In genomic region chr7:12436896-12437535, GRCh38 we compare ENCODE assay signal across 8 cellular contexts. TPM values are rescaled to one million over a fixed set of nuclear protein-coding genes. Genes with fewer than 3 reads are reported as not detected.
DNase-seq lines count a peak whose midpoint lies in the region; ATAC-seq, FAIRE-seq and TF ChIP-seq lines count a peak whose summit lies in the region.
"Had no signal": no experiment of that assay in that cellular context is flagged by ENCODE, and none has a peak within 500 bp of the region (broad histone marks: within the 10 kb centered on the region; RNA-seq: fewer than 3 reads in every experiment).

No MANE protein-coding gene starts in this region.

- H3K9me2 ChIP-seq in GM23248 (ENCODE audit: insufficient read depth) = no peaks in the 10 kb centered on the region

- H2AFZ ChIP-seq in GM23248 (peak overlapping the region; percentile 42; the same call in 1 of the 2 replicates), K562 (ENCODE audit: low read depth, low read length) (peak overlapping the region; percentile 87)

- H4K20me1 ChIP-seq in GM23248 (ENCODE audit: insufficient read depth) (no peaks in the 10 kb centered on the region), K562 (replicated peaks; ENCODE audit: control insufficient read depth, insufficient read depth, low read length) (no peaks in the 10 kb centered on the region)

- ATAC-seq in K562 (peak; percentile 92), GM19452 (IDR thresholded peaks at IDR 0.05; ENCODE audit: unreplicated experiment) (no peak)

- no peaks in the 10 kb centered on the region for H3K9me1 ChIP-seq in K562 (ENCODE audit: control insufficient read depth, insufficient read depth, low read length)

- intact Hi-C loops in K562 (cut with micrococcal nuclease) = loop anchor here (1.0 kb wide), 1 partner anchor 53 kb away; no protein-coding TSS in a partner anchor

- H3K4me3 ChIP-seq in GM23248 (no peak overlapping the region), K562 (no peak overlapping the region), retinal pigment epithelial cell (ENCODE audit: low read length) (no peak overlapping the region), H7 (ENCODE audit: insufficient read depth, low read depth, low read length) (no peak overlapping the region)

- WGBS in GM23248 (ENCODE audit: low coverage in 1 of 2, low lambda C conversion rate in 2 of 2, missing lambda C conversion rate in 2 of 2), 2 experiments = 6 to 8% methylated on average over 7 of the region's 7 CpGs
- WGBS in K562 (ENCODE audit: insufficient coverage, low coverage, missing lambda C conversion rate) = 22% methylated on average over 7 of the region's 7 CpGs

- DNase-seq in GM23248 (peak; percentile 81), NCI-H1930 (lab: John Stamatoyannopoulos, UW) (peak; percentile 48 to 64), K562 (ENCODE audit: extremely low read depth in 1 of 4, low spot score in 3 of 4) (peak in 2 of 4 experiments; percentile 19 to 59), retinal pigment epithelial cell (ENCODE audit: low read depth) (no peak), midbrain (lab: John Stamatoyannopoulos, UW) (no peak), H7 (no peak)
- DNase-seq: activated CD4-positive, alpha-beta T cell treated with anti-CD3 and anti-CD28 coated beads for 48 hours had no signal

- TF ChIP-seq RAD21 in K562 (CRISPR knock-in tag; conservative IDR thresholded peaks at IDR 0.05 in 1 of 2, IDR thresholded peaks at IDR 0.05 in 1 of 2) = peak in 1 of 2 experiments; percentile 55; a peak in 2 of 4 replicates

- no peak overlapping the region for H3K27ac ChIP-seq in GM23248
- no peak overlapping the region for H3K27ac ChIP-seq in K562 (ENCODE audit: extremely low read depth, low read depth, low read length)

- H3K4me2 ChIP-seq in GM23248 (ENCODE audit: unreplicated experiment) = peak overlapping the region; percentile 55
- H3K4me2 ChIP-seq in K562 (ENCODE audit: insufficient read depth, low read length) = no peak overlapping the region; the same call in 1 of the 2 replicates

- H3K9me3 ChIP-seq in GM23248 (ENCODE audit: low read depth) = no peaks in the 10 kb centered on the region
- H3K9me3 ChIP-seq in K562 (replicated peaks; ENCODE audit: control insufficient read depth, insufficient read depth, low read depth, low read length) = no peaks in the 10 kb centered on the region

- BruUV-seq in K562 (replicated peaks; lab: Mats Ljungman, UMichigan) = no TSS peak

- 0 out of 2 replicates have a peak, but pooled peaks cover 6% of the 10 kb centered on the region for H3K4me1 ChIP-seq in GM23248 (ENCODE audit: insufficient read depth)
- peaks cover 0 to 3% of the 10 kb centered on the region in 2 experiments; a peak in 2 of 5 replicates for H3K4me1 ChIP-seq in K562 (replicated peaks in 1 of 2; ENCODE audit: control insufficient read depth in 2 of 2, insufficient read depth in 2 of 2, low read length in 2 of 2)

- no peaks in the 10 kb centered on the region; the same call in 1 of the 2 replicates for H3K27me3 ChIP-seq in GM23248 (replicated peaks; ENCODE audit: insufficient read depth)
- H3K27me3 ChIP-seq in K562 (ENCODE audit: control insufficient read depth in 2 of 2, insufficient read depth in 2 of 2, low read length in 2 of 2) = no peaks in the 10 kb centered on the region
- H3K27me3 ChIP-seq in H7 (ENCODE audit: control insufficient read depth, insufficient read depth, low read length) = no peaks in the 10 kb centered on the region

- no peaks in the 10 kb centered on the region for H3F3A ChIP-seq in GM23248 (ENCODE audit: insufficient read depth)

- TF ChIP-seq POLR2A in K562 (conservative IDR thresholded peaks at IDR 0.05) = no peak

- CTCF ChIA-PET in K562 (lab: Yijun Ruan, JAX; ENCODE audit: low intra/inter-chr PET ratio) = no interaction called here

- TF ChIP-seq CTCF in K562 (IDR thresholded peaks at IDR 0.05 in 2 of 3, conservative IDR thresholded peaks at IDR 0.05 in 1 of 3; ENCODE audit: insufficient read depth in 2 of 3, low read depth in 1 of 3, low read length in 3 of 3) = peak; percentile 54 to 63 (median 58)
- peak; percentile 48 for TF ChIP-seq CTCF in retinal pigment epithelial cell (conservative IDR thresholded peaks at IDR 0.05; ENCODE audit: low read depth, low read length)

- peak; percentile 61 for FAIRE-seq in K562 (lab: Jason Lieb, UNC)

- H3K9ac ChIP-seq in GM23248 (no peak overlapping the region), K562 (ENCODE audit: insufficient read depth in 1 of 2, low read depth in 2 of 2, low read length in 2 of 2) (0 out of 4 replicates have a peak overlapping the region, but pooled peaks of 1 of the 2 experiments have one; percentile 33)

- POLR2A ChIA-PET in K562 (lab: Yijun Ruan, JAX) = interaction anchor here (1.2 kb wide), 1 partner anchor 14 kb away, joined by 3 read pairs; no protein-coding TSS in a partner anchor

- no peaks in the 10 kb centered on the region for H3K36me3 ChIP-seq in GM23248 (ENCODE audit: low read depth)
- H3K36me3 ChIP-seq in K562 (ENCODE audit: control insufficient read depth, insufficient read depth, low read length) = no peaks in the 10 kb centered on the region
- no peaks in the 10 kb centered on the region for H3K36me3 ChIP-seq in H7 (replicated peaks; ENCODE audit: control insufficient read depth, insufficient read depth, low read length)

- no peak for TF ChIP-seq EP300 in K562 (IDR thresholded peaks at IDR 0.05; ENCODE audit: low read length)

- in situ Hi-C loops in GM23248 (cut with MboI) (no loop called here), K562 (cut with MboI) (no loop called here)

- no peaks in the 10 kb centered on the region for H3K79me2 ChIP-seq in GM23248 (ENCODE audit: insufficient read depth)
- no peaks in the 10 kb centered on the region for H3K79me2 ChIP-seq in K562 (ENCODE audit: control insufficient read depth, insufficient read depth, low read length)

TF ChIP-seq in K562, 482 proteins besides CTCF, POLR2A, EP300 and RAD21:
- TF ChIP-seq ZNF77 (CRISPR knock-in tag; IDR thresholded peaks at IDR 0.05) (no peak), PHTF2 (CRISPR knock-in tag; IDR thresholded peaks at IDR 0.05) (no peak), SPI1 (IDR thresholded peaks at IDR 0.05; ENCODE audit: borderline replicate concordance, low read depth, low read length) (peak; percentile 99)
- TF ChIP-seq, protein P1, sequence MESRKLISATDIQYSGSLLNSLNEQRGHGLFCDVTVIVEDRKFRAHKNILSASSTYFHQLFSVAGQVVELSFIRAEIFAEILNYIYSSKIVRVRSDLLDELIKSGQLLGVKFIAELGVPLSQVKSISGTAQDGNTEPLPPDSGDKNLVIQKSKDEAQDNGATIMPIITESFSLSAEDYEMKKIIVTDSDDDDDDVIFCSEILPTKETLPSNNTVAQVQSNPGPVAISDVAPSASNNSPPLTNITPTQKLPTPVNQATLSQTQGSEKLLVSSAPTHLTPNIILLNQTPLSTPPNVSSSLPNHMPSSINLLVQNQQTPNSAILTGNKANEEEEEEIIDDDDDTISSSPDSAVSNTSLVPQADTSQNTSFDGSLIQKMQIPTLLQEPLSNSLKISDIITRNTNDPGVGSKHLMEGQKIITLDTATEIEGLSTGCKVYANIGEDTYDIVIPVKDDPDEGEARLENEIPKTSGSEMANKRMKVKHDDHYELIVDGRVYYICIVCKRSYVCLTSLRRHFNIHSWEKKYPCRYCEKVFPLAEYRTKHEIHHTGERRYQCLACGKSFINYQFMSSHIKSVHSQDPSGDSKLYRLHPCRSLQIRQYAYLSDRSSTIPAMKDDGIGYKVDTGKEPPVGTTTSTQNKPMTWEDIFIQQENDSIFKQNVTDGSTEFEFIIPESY (CRISPR knock-in tag; IDR thresholded peaks at IDR 0.05) = peak; percentile 28; the same call in 1 of the 2 replicates

RNA-seq across cellular contexts. Expression of gene VWDE, which starts 33.4 kb away (rescaled TPM):
- total RNA-seq in GM23248 (2014; rRNA removed; shearing (Covaris generic)) = not detected in 2 replicates
- polyA plus RNA-seq in GM23248 (2016; fragmentation: Nextera tagmentation; extraction: Ambion mirVana) = 0.05 TPM in 1 of 2 replicates, not detected in the other
- 232 and 720 TPM in 2 replicates for total RNA-seq in K562 (2011; cell fraction: chromatin; rRNA removed; ENCODE audit: low replicate concordance)
- 107 and 158 TPM in 2 replicates for total RNA-seq in K562 (2011; cell fraction: nucleolus; rRNA removed)
- 188 and 193 TPM in 2 replicates for total RNA-seq in K562 (2011; cell fraction: nucleoplasm; rRNA removed)
- total RNA-seq in K562 (2014; rRNA removed) = 58.9 and 63.1 TPM in 2 replicates
- 125 and 149 TPM in 2 replicates for total RNA-seq in K562 (2014; rRNA removed; fragmentation: Illumina TruSeq; extraction: Trizol)
- 99.5 and 99.6 TPM in 2 replicates for total RNA-seq in K562 (2015; rRNA removed; fragmentation: Illumina TruSeq; extraction: Trizol)
- total RNA-seq in K562 (2021) = 89.3 and 92.6 TPM in 2 replicates
- 154 and 162 TPM in 2 replicates for polyA plus RNA-seq in K562 (2011; rRNA removed)
- polyA plus RNA-seq in K562 (2011; cell fraction: cytosol; rRNA removed) = 20.7 and 41.1 TPM in 2 replicates
- 473 and 611 TPM in 2 replicates for polyA plus RNA-seq in K562 (2011; cell fraction: nucleus; rRNA removed)
- polyA plus RNA-seq in K562 (2012) = 50.0 and 60.1 TPM in 2 replicates
- 88.5 and 95.2 TPM in 2 replicates for polyA plus RNA-seq in K562 (2014; fragmentation: Illumina TruSeq; extraction: Trizol)
- 10 to 100 TPM; 40.6 to 51.0 TPM for polyA plus RNA-seq in K562 (2014; fragmentation: Nextera tagmentation; extraction: Ambion mirVana)
- polyA plus RNA-seq in K562 (2014; rRNA removed) = 89.6 and 116 TPM in 2 replicates
- polyA minus RNA-seq in K562 (2011; rRNA and poly(A)+ RNA removed) = 192 and 222 TPM in 2 replicates
- 32.4 and 41.3 TPM in 2 replicates for polyA minus RNA-seq in K562 (2011; cell fraction: cytosol; rRNA and poly(A)+ RNA removed)
- 352 and 568 TPM in 2 replicates for polyA minus RNA-seq in K562 (2011; cell fraction: nucleus; rRNA and poly(A)+ RNA removed)
- total RNA-seq in H7 (2014; rRNA removed; shearing (Covaris generic)) = 9.7 and 22.8 TPM in 2 replicates

Comparison
In these comparisons a context has a peak if more than half of its experiments do, and no peak if none do; other contexts are left out.
1. DNase-seq: peak in GM23248 (single experiment) and NCI-H1930 (2 of 2); none in retinal pigment epithelial cell (single experiment), midbrain (single experiment) and H7 (single experiment).
2. RNA of gene VWDE, which starts 33.4 kb away (total RNA-seq): 58.9 to 720 TPM in K562 and 9.7 to 22.8 TPM in H7; not detected in GM23248; every median in the first group is over 10 times any median in the second.